ENCODE assay signal across 5 cellular contexts in the genomic region with DNA sequence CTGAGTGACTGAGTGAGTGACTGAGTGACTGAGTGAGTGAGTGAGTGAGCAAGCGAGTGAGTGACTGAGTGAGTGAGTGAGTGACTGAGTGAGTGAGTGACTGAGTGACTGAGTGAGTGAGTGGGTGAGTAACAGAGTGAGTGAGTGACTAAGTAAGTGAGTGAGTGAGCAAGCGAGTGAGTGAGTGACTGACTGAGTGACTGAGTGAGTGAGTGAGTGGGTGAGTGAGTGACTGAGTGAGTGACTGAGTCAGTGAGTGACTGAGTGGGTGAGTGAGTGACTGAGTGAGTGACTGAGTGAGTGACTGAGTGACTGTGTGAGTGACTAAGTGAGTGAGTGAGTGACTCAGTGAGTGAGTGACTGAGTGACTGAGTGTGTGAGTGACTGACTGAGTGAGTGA. TPM values are rescaled to one million over a fixed set of nuclear protein-coding genes. Genes with fewer than 3 reads are reported as not detected.
"Had no signal": no experiment of that assay in that cellular context is flagged by ENCODE, and none has a peak within 500 bp of the region (broad histone marks: within the 10 kb centered on the region; RNA-seq: fewer than 3 reads in every experiment).

No MANE protein-coding gene starts in this region.

RNA-seq across cellular contexts. Expression of gene MAL, which starts 12.0 kb away (rescaled TPM):
- total RNA-seq: dermis microvascular lymphatic vessel endothelial cell, glomerular endothelial cell, osteoblast, SJSA1, thoracic aorta had no signal
